8 cellular contexts compared by ENCODE assay signal in the genomic region with DNA sequence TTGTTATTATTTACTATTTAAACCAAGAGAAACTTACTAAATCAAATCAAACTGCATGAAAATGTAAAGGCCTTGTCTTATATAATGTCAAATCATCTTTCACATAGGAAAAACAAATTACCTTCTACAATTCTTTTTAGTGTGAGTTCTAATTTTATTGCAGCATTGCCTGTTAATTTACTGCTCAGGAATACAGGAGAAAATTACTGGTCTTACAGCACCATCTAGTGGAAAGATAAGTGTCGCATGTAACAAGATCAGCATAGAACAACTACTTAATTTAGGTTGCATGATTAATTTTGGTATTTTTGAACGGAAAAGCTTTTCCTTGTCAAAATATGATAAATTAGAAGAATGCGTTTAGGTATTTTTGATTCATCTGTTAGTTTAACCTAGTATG.
DNase-seq lines count a peak whose midpoint lies in the region; ATAC-seq and TF ChIP-seq lines count a peak whose summit lies in the region.

No MANE protein-coding gene starts in this region.

- ATAC-seq in left lobe of liver: peak; percentile 78

- in situ Hi-C loops in brain microvascular endothelial cell (cut with HindIII; ENCODE audit: low pct_ligation_motif_present, low sequenced_read_pairs): no loop called here

- no peak overlapping the region for H3K4me3 ChIP-seq in brain microvascular endothelial cell (ENCODE audit: low read depth, low read length)

- DNase-seq in AG08396 (ENCODE audit: low spot score) (peak; percentile 40), GM20000 (ENCODE audit: low spot score) (peak; percentile 34), NCI-H446 (lab: John Stamatoyannopoulos, UW) (peak; percentile 13 to 68), brain microvascular endothelial cell (no peak), left lobe of liver (ENCODE audit: low spot score) (no peak), HK-2 (ENCODE audit: unreplicated experiment) (no peak)
- no peak for DNase-seq in activated CD4-positive, CD25-positive, alpha-beta regulatory T cell treated with anti-CD3 and anti-CD28 coated beads, Interleukin-2, amount 50 U/mL, for 72 hours
- no peak for DNase-seq in activated CD4-positive, alpha-beta T cell treated with anti-CD3 and anti-CD28 coated beads, Interleukin-2, amount 50 U/mL, for 4 hours

- H3K27me3 ChIP-seq in brain microvascular endothelial cell (replicated peaks): no peaks in the 10 kb centered on the region

- H3K27ac ChIP-seq in brain microvascular endothelial cell: no peak overlapping the region

- no peaks in the 10 kb centered on the region for H3K36me3 ChIP-seq in brain microvascular endothelial cell (replicated peaks)

- TF ChIP-seq CTCF in GM20000 (IDR thresholded peaks at IDR 0.05; ENCODE audit: extremely low read depth, missing control alignments): peak; percentile 12
- TF ChIP-seq CTCF in brain microvascular endothelial cell (IDR thresholded peaks at IDR 0.05; ENCODE audit: low read depth, low read length, missing control alignments): peak; percentile 51

Comparison
In these comparisons a context has a peak if more than half of its experiments do, and no peak if none do; other contexts are left out.
1. DNase-seq: peak in AG08396 (single experiment), GM20000 (single experiment) and NCI-H446 (2 of 2); none in brain microvascular endothelial cell (single experiment), left lobe of liver (single experiment), activated CD4-positive, CD25-positive, alpha-beta regulatory T cell treated with anti-CD3 and anti-CD28 coated beads, Interleukin-2, amount 50 U/mL, for 72 hours (single experiment), HK-2 (single experiment) and activated CD4-positive, alpha-beta T cell treated with anti-CD3 and anti-CD28 coated beads, Interleukin-2, amount 50 U/mL, for 4 hours (0 of 2).